In the genomic region with DNA sequence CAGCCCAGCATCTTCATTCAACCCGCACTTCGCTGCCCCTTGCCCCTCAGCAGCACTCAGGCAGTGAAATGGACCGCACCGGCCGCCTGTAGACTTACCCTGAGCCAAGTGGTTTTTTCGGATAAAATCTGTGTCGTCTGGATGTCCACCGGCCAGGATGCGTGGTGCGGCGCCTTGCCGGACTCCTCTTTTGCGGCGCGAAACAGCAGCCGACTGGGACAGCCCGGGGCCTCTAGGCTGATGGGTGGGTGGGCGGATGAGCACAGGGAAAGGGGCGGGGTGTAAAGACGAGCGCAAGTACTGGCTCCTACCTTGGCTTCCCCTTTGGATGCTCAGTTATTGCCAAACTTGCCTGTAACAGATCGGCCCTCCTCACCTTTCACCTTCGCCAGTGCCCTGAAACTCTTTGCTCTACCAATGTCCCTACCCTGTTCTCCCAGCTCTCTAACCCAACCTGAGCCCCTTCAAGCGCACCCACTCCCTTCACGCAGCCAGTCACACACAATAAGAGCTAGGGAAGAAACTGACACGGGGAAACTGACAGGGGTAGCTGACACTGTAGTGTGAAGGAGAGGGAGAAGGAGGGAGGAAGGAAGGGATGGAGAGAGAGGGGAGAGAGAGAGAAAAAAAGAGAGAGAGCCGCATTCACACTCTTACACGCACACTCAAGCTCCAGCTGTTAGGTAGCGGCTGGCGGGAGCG, we compare ENCODE assay signal across 1 cellular context.
TF ChIP-seq lines count a peak whose summit lies in the region.

No MANE protein-coding gene starts in this region.

TF ChIP-seq in IMR-90, 13 proteins besides CTCF, POLR2A, EP300 and RAD21:
- TF ChIP-seq, protein P1, sequence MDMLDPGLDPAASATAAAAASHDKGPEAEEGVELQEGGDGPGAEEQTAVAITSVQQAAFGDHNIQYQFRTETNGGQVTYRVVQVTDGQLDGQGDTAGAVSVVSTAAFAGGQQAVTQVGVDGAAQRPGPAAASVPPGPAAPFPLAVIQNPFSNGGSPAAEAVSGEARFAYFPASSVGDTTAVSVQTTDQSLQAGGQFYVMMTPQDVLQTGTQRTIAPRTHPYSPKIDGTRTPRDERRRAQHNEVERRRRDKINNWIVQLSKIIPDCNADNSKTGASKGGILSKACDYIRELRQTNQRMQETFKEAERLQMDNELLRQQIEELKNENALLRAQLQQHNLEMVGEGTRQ (IDR thresholded peaks at IDR 0.05; ENCODE audit: low read depth, low read length), result no peak
- TF ChIP-seq FOS (IDR thresholded peaks at IDR 0.05; ENCODE audit: low read depth, low read length) (no peak), CHD1 (IDR thresholded peaks at IDR 0.05; ENCODE audit: low read depth, low read length) (no peak), BHLHE40 (IDR thresholded peaks at IDR 0.05; ENCODE audit: low read depth, low read length) (no peak), MAFK (IDR thresholded peaks at IDR 0.05; ENCODE audit: low read depth, low read length) (no peak)
